ENCODE assay signal across 10 cellular contexts in the genomic region with DNA sequence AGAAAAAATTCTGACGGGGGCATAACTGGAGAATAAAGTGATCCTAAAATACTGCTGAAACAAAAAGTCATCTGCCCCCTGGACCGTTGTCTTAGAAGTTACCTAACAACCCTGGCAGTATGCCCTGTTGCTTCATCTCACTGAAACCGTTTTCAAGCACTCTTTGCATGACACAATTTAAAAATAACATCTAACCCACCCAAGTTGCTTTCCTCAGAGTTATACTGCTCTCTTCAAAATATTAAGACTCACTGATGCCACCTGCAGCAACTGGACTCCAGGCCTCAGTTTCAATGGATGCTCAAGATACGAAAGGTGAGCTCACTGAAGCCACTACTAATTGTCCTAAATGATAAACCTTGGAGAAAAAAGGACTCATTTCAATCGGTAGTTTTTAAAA. TPM values are rescaled to one million over a fixed set of nuclear protein-coding genes. Genes with fewer than 3 reads are reported as not detected.
DNase-seq lines count a peak whose midpoint lies in the region; ATAC-seq and TF ChIP-seq lines count a peak whose summit lies in the region.
"Had no signal": no experiment of that assay in that cellular context is flagged by ENCODE, and none has a peak within 500 bp of the region (broad histone marks: within the 10 kb centered on the region; RNA-seq: fewer than 3 reads in every experiment).

No MANE protein-coding gene starts in this region.

- no peak overlapping the region for H3K4me3 Mint-ChIP-seq in endothelial cell (ENCODE audit: unreplicated experiment)
- H3K4me3 Mint-ChIP-seq: nephron; T-helper 1 cell treated with Interleukin-12 subunit alpha and Interleukin-12 subunit beta and Interleukin-4 antibody, amounts not matched to agents 30 μg/mL and 1 μg/mL, for 36 hours had no signal

- no peaks in the 10 kb centered on the region for H3K9me3 Mint-ChIP-seq in endothelial cell (ENCODE audit: unreplicated experiment)

- ATAC-seq in GM21576 (IDR thresholded peaks at IDR 0.05; ENCODE audit: unreplicated experiment): peak; percentile 77

- H3K36me3 Mint-ChIP-seq in endothelial cell (ENCODE audit: low read depth, unreplicated experiment): peaks cover 5% of the 10 kb centered on the region

- TF ChIP-seq CTCF in foreskin fibroblast (IDR thresholded peaks at IDR 0.05; ENCODE audit: low read depth, low read length) (no peak), endothelial cell (IDR thresholded peaks at IDR 0.05; ENCODE audit: unreplicated experiment) (no peak)

- no peak overlapping the region for H3K27ac Mint-ChIP-seq in endothelial cell (ENCODE audit: unreplicated experiment)
- H3K27ac Mint-ChIP-seq: nephron; T-helper 1 cell treated with Interleukin-12 subunit alpha and Interleukin-12 subunit beta and Interleukin-4 antibody, amounts not matched to agents 30 μg/mL and 1 μg/mL, for 36 hours had no signal

- H3K4me3 ChIP-seq in foreskin fibroblast (ENCODE audit: low read depth in 1 of 2, low read length in 2 of 2): no peak overlapping the region

- DNase-seq in AML-193 (lab: John Stamatoyannopoulos, UW): peak; percentile 51 to 61
- peak; percentile 95 for DNase-seq in MV-4-11 (lab: John Stamatoyannopoulos, UW)
- DNase-seq in foreskin fibroblast: peak; percentile 78 to 89
- DNase-seq in dermis blood vessel endothelial cell: no peak
- no peak for DNase-seq in NCI-H1436 (lab: John Stamatoyannopoulos, UW)
- DNase-seq in G401 (ENCODE audit: low spot score): no peak
- no peak for DNase-seq in endothelial cell (ENCODE audit: low spot score)

- no peaks in the 10 kb centered on the region for H3K27me3 Mint-ChIP-seq in endothelial cell (ENCODE audit: unreplicated experiment)

- in situ Hi-C loops in G401 (cut with HindIII; ENCODE audit: low sequenced_read_pairs): no loop called here

- peaks cover 5% of the 10 kb centered on the region for H3K4me1 Mint-ChIP-seq in endothelial cell (ENCODE audit: unreplicated experiment)

RNA-seq across cellular contexts. Expression of a gene that starts 57.4 kb away (rescaled TPM):
- 44.6 and 48.2 TPM in 2 replicates for total RNA-seq in dermis blood vessel endothelial cell
- 9.2 and 25.2 TPM in 2 replicates for total RNA-seq in G401 (2014; rRNA removed; shearing (Covaris generic))
- total RNA-seq in endothelial cell (ENCODE audit: unreplicated experiment): 32.6 TPM

Comparison
In these comparisons a context has a peak if more than half of its experiments do, and no peak if none do; other contexts are left out.
1. DNase-seq: peak in AML-193 (2 of 2), MV-4-11 (single experiment) and foreskin fibroblast (2 of 2); none in dermis blood vessel endothelial cell (single experiment), NCI-H1436 (single experiment), G401 (single experiment) and endothelial cell (single experiment).